ENCODE assay signal across 10 cellular contexts in the genomic region with DNA sequence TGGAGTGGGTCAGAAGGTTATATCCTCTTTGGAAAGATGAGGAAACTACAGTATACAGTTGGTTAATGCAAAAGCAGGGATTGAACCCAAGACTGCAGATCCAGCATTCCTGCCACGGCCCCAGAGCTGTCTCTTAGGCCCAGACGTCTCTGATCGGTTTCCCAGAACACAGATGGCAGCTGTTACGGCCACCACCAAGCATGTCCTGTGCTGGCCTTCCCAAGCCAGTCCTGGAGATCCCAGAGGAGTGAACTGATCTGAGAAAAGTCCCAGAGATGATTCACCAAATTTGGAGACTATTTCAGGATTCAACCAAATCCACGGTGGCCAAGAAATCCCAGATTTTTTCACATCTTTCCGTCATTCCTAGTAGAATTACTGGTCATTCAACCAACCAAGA. TPM values are rescaled to one million over a fixed set of nuclear protein-coding genes. Genes with fewer than 3 reads are reported as not detected.
DNase-seq lines count a peak whose midpoint lies in the region; ATAC-seq and TF ChIP-seq lines count a peak whose summit lies in the region.
"Had no signal": no experiment of that assay in that cellular context is flagged by ENCODE, and none has a peak within 500 bp of the region (broad histone marks: within the 10 kb centered on the region; RNA-seq: fewer than 3 reads in every experiment).

No MANE protein-coding gene starts in this region.

- no peaks in the 10 kb centered on the region for H3K27me3 ChIP-seq in CD8-positive, alpha-beta memory T cell (ENCODE audit: insufficient read depth, low read length, poor library complexity, severe bottlenecking)
- no peaks in the 10 kb centered on the region for H3K27me3 ChIP-seq in psoas muscle (ENCODE audit: insufficient read depth in 3 of 3, low read length in 2 of 3)

- peaks cover 0 to 99% (median 8%) of the 10 kb centered on the region in 3 donors for H3K36me3 Mint-ChIP-seq in CD8-positive, alpha-beta memory T cell
- peaks cover 89% of the 10 kb centered on the region for H3K36me3 Mint-ChIP-seq in effector memory CD8-positive, alpha-beta T cell (ENCODE audit: insufficient read depth)
- H3K36me3 Mint-ChIP-seq in HFFc6 (ENCODE audit: low read depth) = peaks cover 39% of the 10 kb centered on the region

- H3K27me3 Mint-ChIP-seq in CD8-positive, alpha-beta memory T cell = no peaks in the 10 kb centered on the region
- no peaks in the 10 kb centered on the region for H3K27me3 Mint-ChIP-seq in effector memory CD8-positive, alpha-beta T cell
- no peaks in the 10 kb centered on the region; the same call in 1 of the 2 replicates for H3K27me3 Mint-ChIP-seq in HFFc6 (ENCODE audit: insufficient read depth)

- no peak overlapping the region for H3K4me3 Mint-ChIP-seq in CD8-positive, alpha-beta memory T cell
- no peak overlapping the region for H3K4me3 Mint-ChIP-seq in effector memory CD8-positive, alpha-beta T cell
- no peak overlapping the region for H3K4me3 Mint-ChIP-seq in HFFc6

- no peak for ATAC-seq in effector memory CD8-positive, alpha-beta T cell (replicated peaks)
- ATAC-seq in psoas muscle (no peak), HG03571 (IDR thresholded peaks at IDR 0.05; ENCODE audit: unreplicated experiment) (no peak)
- ATAC-seq: HCT116 had no signal

- H3K9me3 ChIP-seq in CD8-positive, alpha-beta memory T cell (ENCODE audit: low read length) = no peaks in the 10 kb centered on the region
- no peaks in the 10 kb centered on the region for H3K9me3 ChIP-seq in psoas muscle

- H3K27ac ChIP-seq in CD8-positive, alpha-beta memory T cell (ENCODE audit: low read depth, low read length) = no peak overlapping the region
- peak overlapping the region; percentile 92 for H3K27ac ChIP-seq in psoas muscle

- H3K4me1 ChIP-seq in CD8-positive, alpha-beta memory T cell (ENCODE audit: insufficient read depth, low read length) = peaks cover 8% of the 10 kb centered on the region
- peaks cover 67% of the 10 kb centered on the region for H3K4me1 ChIP-seq in psoas muscle

- no peak for TF ChIP-seq CTCF in psoas muscle (IDR thresholded peaks at IDR 0.05)
- no peak for TF ChIP-seq CTCF in HFFc6 (IDR thresholded peaks at IDR 0.05)

- H3K4me3 ChIP-seq in CD8-positive, alpha-beta memory T cell (ENCODE audit: low read length) = no peak overlapping the region
- H3K4me3 ChIP-seq in psoas muscle = no peak overlapping the region

- peaks cover 0 to 4% (median 0%) of the 10 kb centered on the region in 5 donors for H3K9me3 Mint-ChIP-seq in CD8-positive, alpha-beta memory T cell
- H3K9me3 Mint-ChIP-seq in effector memory CD8-positive, alpha-beta T cell = no peaks in the 10 kb centered on the region
- H3K9me3 Mint-ChIP-seq in HFFc6 = no peaks in the 10 kb centered on the region

- intact Hi-C loops in psoas muscle (cut with DNase I) = no loop called here

- H3K4me1 Mint-ChIP-seq in CD8-positive, alpha-beta memory T cell = peaks cover 18 to 57% (median 18%) of the 10 kb centered on the region in 3 donors
- peaks cover 23 to 24% of the 10 kb centered on the region in 2 donors for H3K4me1 Mint-ChIP-seq in effector memory CD8-positive, alpha-beta T cell (ENCODE audit: low read depth in 2 of 2)
- H3K4me1 Mint-ChIP-seq in HFFc6 (ENCODE audit: low read depth) = peaks cover 68% of the 10 kb centered on the region

- 46 to 65% (median 48%) methylated on average over 6 of the region's 6 CpGs for WGBS in psoas muscle, 3 donors

- CTCF ChIA-PET in CD8-positive, alpha-beta memory T cell (lab: Charles Lee) = interaction anchor here (0.8 to 2.1 kb wide), 3 partner anchors 13 to 54 kb away, joined by 3 to 11 read pairs (median 5); no protein-coding TSS in a partner anchor

- POLR2A ChIA-PET in CD8-positive, alpha-beta memory T cell (lab: Charles Lee) = no interaction called here

- DNase-seq in CD8-positive, alpha-beta memory T cell = no peak
- DNase-seq in RPMI7951 (ENCODE audit: low read depth) = peak; percentile 79
- DNase-seq in effector memory CD8-positive, alpha-beta T cell = no peak
- DNase-seq in psoas muscle = peak; percentile 47 to 75
- no peak for DNase-seq in iPS-NIHi7 (ENCODE audit: extremely low spot score)
- no peak for DNase-seq in central memory CD4-positive, alpha-beta T cell
- no peak for DNase-seq in HFFc6
- DNase-seq: NCI-H82 had no signal

- peak overlapping the region in 7 of 8 donors; percentile 35 to 94 (median 50) for H3K27ac Mint-ChIP-seq in CD8-positive, alpha-beta memory T cell
- H3K27ac Mint-ChIP-seq in effector memory CD8-positive, alpha-beta T cell = peak overlapping the region; percentile 41 to 68
- H3K27ac Mint-ChIP-seq in HFFc6 = no peak overlapping the region

- peaks cover 63% of the 10 kb centered on the region for H3K36me3 ChIP-seq in CD8-positive, alpha-beta memory T cell (ENCODE audit: insufficient read depth, low read length)
- H3K36me3 ChIP-seq in psoas muscle (ENCODE audit: insufficient read depth in 1 of 2, low read depth in 1 of 2) = peaks cover 0 to 68% of the 10 kb centered on the region in 2 donors

RNA-seq across cellular contexts. Expression of a gene that starts 20.1 kb away (rescaled TPM):
- 100 to 1,000 TPM; 212 to 213 TPM for total RNA-seq in CD8-positive, alpha-beta memory T cell
- polyA plus RNA-seq in CD8-positive, alpha-beta memory T cell = 62.4 TPM
- total RNA-seq in RPMI7951 (2014; rRNA removed; shearing (Covaris generic)) = 96.2 and 106 TPM in 2 replicates
- total RNA-seq in psoas muscle = 100 to 1,000 TPM; 114 to 218 (median 149) TPM
- polyA plus RNA-seq in psoas muscle = 100 to 1,000 TPM in 2 of 3 donors, 10 to 100 TPM in 1; 55.5 to 167 (median 106) TPM
- 100 to 1,000 TPM in 1 of 6 experiments, 10 to 100 TPM in 5; 81.5 to 105 (median 89.5) TPM for total RNA-seq in HFFc6 (2021; fragmentation: NEBNext Ultra II Directional; extraction: Animal tissue kit (Norgen Biotek cat#: 25700))

RNA-seq across cellular contexts. Expression of a gene that starts 40.4 kb away (rescaled TPM):
- not detected for total RNA-seq in CD8-positive, alpha-beta memory T cell
- polyA plus RNA-seq in CD8-positive, alpha-beta memory T cell = 0.63 TPM
- 3.1 and 4.4 TPM in 2 replicates for total RNA-seq in RPMI7951 (2014; rRNA removed; shearing (Covaris generic))
- total RNA-seq in psoas muscle = 100 to 1,000 TPM; 447 to 852 (median 690) TPM
- 100 to 1,000 TPM; 551 to 766 (median 552) TPM for polyA plus RNA-seq in psoas muscle
- total RNA-seq in HFFc6 (2021; fragmentation: NEBNext Ultra II Directional; extraction: Animal tissue kit (Norgen Biotek cat#: 25700)) = 1 to 10 TPM in 1 of 6 experiments, under 1 TPM in 5; 0.66 to 1.2 (median 0.77) TPM

Comparison
In these comparisons a context has a peak if more than half of its experiments do, and no peak if none do; other contexts are left out.
1. DNase-seq: peak in RPMI7951 (single experiment) and psoas muscle (2 of 2); none in CD8-positive, alpha-beta memory T cell (0 of 5), effector memory CD8-positive, alpha-beta T cell (0 of 3), iPS-NIHi7 (single experiment), central memory CD4-positive, alpha-beta T cell (single experiment) and HFFc6 (single experiment).
2. RNA of a gene that starts 40.4 kb away (total RNA-seq): 447 to 852 TPM in psoas muscle; 3.1 to 4.4 TPM in RPMI7951, 0.66 to 1.2 TPM in HFFc6 and not detected in CD8-positive, alpha-beta memory T cell; every median in the first group is over 10 times any median in the second.